In the genomic region with DNA sequence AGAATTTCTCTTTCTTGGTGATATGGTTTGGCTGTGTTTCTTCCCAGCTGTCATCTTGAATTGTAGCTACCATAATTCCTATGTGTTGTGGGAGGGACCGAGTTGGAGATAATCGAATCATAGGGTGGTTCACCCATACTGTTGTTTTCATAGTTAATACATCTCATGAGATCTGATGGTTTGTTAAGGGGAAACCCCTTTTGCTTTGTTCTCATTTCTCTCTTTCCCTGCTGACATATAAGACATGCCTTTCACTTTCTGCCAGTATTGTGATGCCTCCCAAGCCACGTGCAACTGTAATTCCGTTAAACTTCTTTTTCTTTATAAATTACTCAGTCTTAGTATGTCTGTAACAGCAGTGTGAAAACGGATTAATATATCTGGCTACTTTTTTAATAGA, we compare ENCODE assay signal across 12 cellular contexts.
"Had no signal": no experiment of that assay in that cellular context is flagged by ENCODE, and none has a peak within 500 bp of the region (broad histone marks: within the 10 kb centered on the region; RNA-seq: fewer than 3 reads in every experiment).

No MANE protein-coding gene starts in this region.

- H3K27ac Mint-ChIP-seq: activated CD8-positive, alpha-beta memory T cell treated with anti-CD3 and anti-CD28 coated beads, Interleukin-2, amount 10 ng/mL, durations not matched to agents 7 days and 5 days; activated naive CD4-positive, alpha-beta T cell treated with anti-CD3 and anti-CD28 coated beads, Interleukin-2, amount 10 ng/mL, durations not matched to agents 7 days and 5 days; effector memory CD8-positive, alpha-beta T cell; naive thymus-derived CD4-positive, alpha-beta T cell; neural progenitor cell; T-cell had no signal

- H3K9me3 Mint-ChIP-seq: neural progenitor cell, T-cell had no signal

- H3K4me1 Mint-ChIP-seq: activated CD8-positive, alpha-beta memory T cell treated with anti-CD3 and anti-CD28 coated beads, Interleukin-2, amount 10 ng/mL, durations not matched to agents 7 days and 5 days; activated naive CD4-positive, alpha-beta T cell treated with anti-CD3 and anti-CD28 coated beads, Interleukin-2, amount 10 ng/mL, durations not matched to agents 7 days and 5 days; naive thymus-derived CD4-positive, alpha-beta T cell; neural progenitor cell; T-cell had no signal

- H3K4me3 Mint-ChIP-seq: activated CD8-positive, alpha-beta memory T cell treated with anti-CD3 and anti-CD28 coated beads, Interleukin-2, amount 10 ng/mL, durations not matched to agents 7 days and 5 days; activated naive CD4-positive, alpha-beta T cell treated with anti-CD3 and anti-CD28 coated beads, Interleukin-2, amount 10 ng/mL, durations not matched to agents 7 days and 5 days; effector memory CD8-positive, alpha-beta T cell; naive thymus-derived CD4-positive, alpha-beta T cell; neural progenitor cell; T-cell had no signal

- H3K27me3 Mint-ChIP-seq: activated CD8-positive, alpha-beta memory T cell treated with anti-CD3 and anti-CD28 coated beads, Interleukin-2, amount 10 ng/mL, durations not matched to agents 7 days and 5 days; T-cell had no signal

- ATAC-seq: activated CD8-positive, alpha-beta memory T cell treated with anti-CD3 and anti-CD28 coated beads, Interleukin-2, amount 10 ng/mL, durations not matched to agents 7 days and 5 days; effector memory CD8-positive, alpha-beta T cell; left ventricle myocardium superior; naive thymus-derived CD4-positive, alpha-beta T cell; T-cell had no signal

- H3K36me3 Mint-ChIP-seq: activated CD8-positive, alpha-beta memory T cell treated with anti-CD3 and anti-CD28 coated beads, Interleukin-2, amount 10 ng/mL, durations not matched to agents 7 days and 5 days; activated naive CD4-positive, alpha-beta T cell treated with anti-CD3 and anti-CD28 coated beads, Interleukin-2, amount 10 ng/mL, durations not matched to agents 7 days and 5 days; naive thymus-derived CD4-positive, alpha-beta T cell; neural progenitor cell; T-cell had no signal

- DNase-seq: activated CD8-positive, alpha-beta memory T cell treated with anti-CD3 and anti-CD28 coated beads, Interleukin-2, amount 10 ng/mL, durations not matched to agents 7 days and 5 days; activated naive CD4-positive, alpha-beta T cell treated with anti-CD3 and anti-CD28 coated beads, Interleukin-2, amount 10 ng/mL, durations not matched to agents 7 days and 5 days; amygdala; effector memory CD8-positive, alpha-beta T cell; esophagus squamous epithelium; left ventricle myocardium superior; naive thymus-derived CD4-positive, alpha-beta T cell; stimulated activated CD4-positive, alpha-beta T cell treated with anti-CD3 and anti-CD28 coated beads, Interleukin-2, amount 100 ng/mL, for 24 hours; stomach; T-cell; trophoblast cell had no signal
